In the genomic region with DNA sequence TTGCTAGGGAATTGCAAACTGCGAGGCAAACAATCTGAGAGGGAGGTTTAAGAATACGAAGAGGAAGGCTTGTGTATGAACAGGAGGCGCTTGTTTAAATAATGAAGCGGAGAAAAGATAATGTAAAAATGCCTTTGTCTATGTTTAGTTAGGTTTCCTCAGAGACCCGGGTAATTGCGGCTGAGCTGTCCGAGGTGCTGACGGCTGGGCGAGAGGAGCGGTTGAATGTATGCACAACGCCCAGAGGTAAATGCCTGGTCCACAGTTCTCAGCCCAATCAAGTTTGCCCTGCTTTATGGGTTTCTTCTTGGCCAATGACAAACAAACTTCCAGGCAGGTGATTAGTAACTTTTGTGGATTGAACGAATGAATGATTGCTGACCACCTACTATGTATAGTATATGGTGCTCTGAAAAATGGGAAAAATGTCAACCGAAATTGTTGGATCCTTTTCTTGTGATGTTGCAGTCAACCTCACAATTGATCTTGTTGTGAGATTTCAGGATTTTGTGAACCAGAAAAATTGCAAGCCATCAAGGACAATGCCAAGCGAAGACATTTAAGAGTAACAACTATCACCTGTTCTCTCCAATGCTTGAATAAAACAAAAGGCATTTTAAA, we compare ENCODE assay signal across 8 cellular contexts. TPM values are rescaled to one million over a fixed set of nuclear protein-coding genes. Genes with fewer than 3 reads are reported as not detected.
A peak's percentile ranks its signal among the peaks of the same experiment; 100 is the strongest.
DNase-seq lines count a peak whose midpoint lies in the region; ATAC-seq, FAIRE-seq and TF ChIP-seq lines count a peak whose summit lies in the region.

No MANE protein-coding gene starts in this region.

- FAIRE-seq in HTR-8/SVneo (lab: Jason Lieb, UNC), result peak; percentile 31

- H3K4me1 ChIP-seq in foreskin keratinocyte, result no peaks in the 10 kb centered on the region

- peaks cover 10% of the 10 kb centered on the region for H3K27me3 ChIP-seq in foreskin keratinocyte

- H3K4me3 ChIP-seq in AG10803 (ENCODE audit: low read length), result no peak overlapping the region

- DNase-seq in AG10803 (ENCODE audit: low read depth) (peak; percentile 21), HTR-8/SVneo (ENCODE audit: insufficient read length, low spot score) (peak; percentile 73), foreskin keratinocyte (peak in 1 of 2 donors; percentile 20), NCI-H524 (lab: John Stamatoyannopoulos, UW) (no peak)
- DNase-seq in activated CD4-positive, alpha-beta T cell treated with anti-CD3 and anti-CD28 coated beads, Interleukin-2, amount 50 U/mL, for 48 hours, result peak; percentile 42 to 55
- DNase-seq in stimulated activated CD4-positive, alpha-beta T cell treated with anti-CD3 and anti-CD28 coated beads, Interleukin-2, amount 100 ng/mL, for 48 hours, result peak; percentile 28 to 35

- ATAC-seq in foreskin keratinocyte, result peak; percentile 58
- no peak for ATAC-seq in GM18520 (IDR thresholded peaks at IDR 0.05; ENCODE audit: unreplicated experiment)
- no peak for ATAC-seq in HG03432 (IDR thresholded peaks at IDR 0.05; ENCODE audit: unreplicated experiment)

- H3K27ac ChIP-seq in foreskin keratinocyte, result no peak overlapping the region

- TF ChIP-seq CTCF in AG10803 (conservative IDR thresholded peaks at IDR 0.05; ENCODE audit: low read length), result no peak
- no peak for TF ChIP-seq CTCF in foreskin keratinocyte (conservative IDR thresholded peaks at IDR 0.05)

RNA-seq across cellular contexts. Expression of gene SLC32A1, which starts 38.3 kb away (rescaled TPM):
- not detected in 2 replicates for total RNA-seq in foreskin keratinocyte
- not detected in 2 replicates for polyA plus RNA-seq in foreskin keratinocyte

Comparison
In these comparisons a context has a peak if more than half of its experiments do, and no peak if none do; other contexts are left out.
1. DNase-seq: peak in AG10803 (single experiment), HTR-8/SVneo (single experiment), activated CD4-positive, alpha-beta T cell treated with anti-CD3 and anti-CD28 coated beads, Interleukin-2, amount 50 U/mL, for 48 hours (2 of 2) and stimulated activated CD4-positive, alpha-beta T cell treated with anti-CD3 and anti-CD28 coated beads, Interleukin-2, amount 100 ng/mL, for 48 hours (2 of 2); none in NCI-H524 (0 of 2).